ENCODE assay signal across 8 cellular contexts in the genomic region with DNA sequence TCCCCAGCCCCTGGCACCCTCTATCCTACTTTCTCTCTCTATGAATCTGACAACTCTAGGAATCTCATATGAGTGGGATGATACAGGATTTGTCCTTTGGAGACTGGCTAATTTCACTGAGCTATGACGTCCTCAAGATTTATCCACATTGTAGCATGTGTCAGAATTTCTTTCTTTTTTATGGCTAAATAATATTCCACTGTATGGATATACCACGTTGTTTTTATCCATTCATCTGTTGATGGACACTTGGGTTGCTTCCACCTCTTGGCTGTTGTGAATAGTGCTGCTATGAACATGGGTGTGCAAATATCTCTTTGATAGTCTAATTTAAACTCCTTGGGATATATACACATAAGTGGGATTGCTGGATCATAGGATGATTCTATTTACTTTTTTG.
"Had no signal": no experiment of that assay in that cellular context is flagged by ENCODE, and none has a peak within 500 bp of the region (broad histone marks: within the 10 kb centered on the region; RNA-seq: fewer than 3 reads in every experiment).

No MANE protein-coding gene starts in this region.

- FAIRE-seq: G401.6, GM12878, GM12891, GM12892, GM18507, GM19239 had no signal

- ATAC-seq: GM12878 had no signal

- DNase-seq: GDM1, GF-D8 had no signal

- H3K4me3 ChIP-seq: GM12878 had no signal
